ENCODE assay signal across 23 cellular contexts in the genomic region with DNA sequence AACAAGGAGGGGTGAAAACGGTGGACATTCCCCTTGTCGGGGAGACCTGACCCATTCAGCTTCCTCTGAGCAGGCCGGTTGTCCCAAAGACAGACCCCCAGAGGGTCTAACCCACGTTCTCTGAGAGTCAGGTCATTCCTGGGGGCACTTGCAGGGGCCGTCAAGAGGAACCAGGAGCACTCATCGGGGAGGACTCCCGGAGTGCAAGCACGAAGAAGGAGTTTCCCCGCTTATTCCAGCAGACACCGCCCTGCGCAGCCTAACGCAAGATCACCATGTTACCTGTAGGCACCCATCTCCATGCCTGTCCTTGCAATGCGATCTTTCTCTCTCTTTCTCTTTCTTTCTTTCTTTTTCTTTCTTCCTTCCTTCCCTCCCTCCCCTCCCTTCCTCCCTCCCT.
DNase-seq lines count a peak whose midpoint lies in the region; ATAC-seq, FAIRE-seq and TF ChIP-seq lines count a peak whose summit lies in the region.
"Had no signal": no experiment of that assay in that cellular context is flagged by ENCODE, and none has a peak within 500 bp of the region (broad histone marks: within the 10 kb centered on the region; RNA-seq: fewer than 3 reads in every experiment).

No MANE protein-coding gene starts in this region.

- TF ChIP-seq POLR2A in HepG2 (IDR thresholded peaks at IDR 0.05; ENCODE audit: insufficient read depth in 1 of 2, low read depth in 2 of 2, low read length in 2 of 2): no peak
- no peak for TF ChIP-seq POLR2A in right lobe of liver (IDR thresholded peaks at IDR 0.05)

- H3K9me3 ChIP-seq in HepG2 (ENCODE audit: low read length) (no peaks in the 10 kb centered on the region), right lobe of liver (no peaks in the 10 kb centered on the region)
- H3K9me3 ChIP-seq: A549; BE2C; BLaER1 treated with 17β-estradiol and CSF1 and Interleukin-3, amounts not matched to agents 10 nM and 100 nM; HAP-1 had no signal

- DNase-seq in HepG2 (ENCODE audit: low spot score) (no peak), right lobe of liver (no peak), chondrocyte (ENCODE audit: low spot score) (peak; percentile 51), islet precursor cell (peak; percentile 22), posterior vena cava (ENCODE audit: low spot score) (peak; percentile 53), GF-D8 (lab: John Stamatoyannopoulos, UW) (no peak), HFFc6 (no peak)
- DNase-seq: 8988T; ACHN; AML-193; BE2C; CD4-positive, alpha-beta T cell; CD8-positive, alpha-beta memory T cell; DMS53; DMS79 treated with DMSO at 0.1 percent for 48 hours; GM23248 had no signal

- in situ Hi-C loops in HepG2 (cut with HindIII; ENCODE audit: extremely low pct_ligation_motif_present, low pct_unique_long_range_greater_than_20kb): no loop called here

- TF ChIP-seq RAD21 in HepG2 (CRISPR knock-in tag; IDR thresholded peaks at IDR 0.05): no peak

- ATAC-seq in HepG2: no peak
- ATAC-seq in right lobe of liver: no peak
- no peak for ATAC-seq in GM21381 (IDR thresholded peaks at IDR 0.05; ENCODE audit: unreplicated experiment)
- ATAC-seq: A549 had no signal

- H3K4me1 Mint-ChIP-seq in chondrocyte (ENCODE audit: low read depth) (peaks cover 4% of the 10 kb centered on the region), HFFc6 (ENCODE audit: low read depth) (no peaks in the 10 kb centered on the region)
- H3K4me1 Mint-ChIP-seq: CD14-positive monocyte; CD8-positive, alpha-beta memory T cell had no signal

- no peak for FAIRE-seq in HepG2 (lab: Jason Lieb, UNC)
- FAIRE-seq: A549, GM12892, H54 had no signal

- no peaks in the 10 kb centered on the region for H3K4me1 ChIP-seq in HepG2 (ENCODE audit: insufficient read depth, low read length)
- no peaks in the 10 kb centered on the region for H3K4me1 ChIP-seq in right lobe of liver
- H3K4me1 ChIP-seq: A549, BE2C, HAP-1 had no signal

- no peak overlapping the region for H3K9ac ChIP-seq in HepG2 (ENCODE audit: insufficient read depth, low read depth, low read length)
- H3K9ac ChIP-seq: BLaER1 treated with 17β-estradiol and CSF1 and Interleukin-3, amounts not matched to agents 10 nM and 100 nM; GM23248 had no signal

- no peak overlapping the region for H3K4me3 ChIP-seq in HepG2 (replicated peaks in 1 of 3; ENCODE audit: insufficient read depth in 1 of 3, low read depth in 2 of 3, low read length in 3 of 3)
- no peak overlapping the region for H3K4me3 ChIP-seq in right lobe of liver
- H3K4me3 ChIP-seq: A549; BLaER1 treated with 17β-estradiol and CSF1 and Interleukin-3, amounts not matched to agents 10 nM and 100 nM; GM23248; HAP-1 had no signal

- no peaks in the 10 kb centered on the region for H4K20me1 ChIP-seq in HepG2 (ENCODE audit: insufficient read depth, low read length)
- H4K20me1 ChIP-seq: BLaER1 treated with 17β-estradiol and CSF1 and Interleukin-3, amounts not matched to agents 10 nM and 100 nM had no signal

- POLR2A ChIA-PET in HepG2 (lab: Yijun Ruan, JAX): no interaction called here

- no peaks in the 10 kb centered on the region for H3K9me3 Mint-ChIP-seq in chondrocyte (ENCODE audit: low read depth)
- no peaks in the 10 kb centered on the region; the same call in 1 of the 2 replicates for H3K9me3 Mint-ChIP-seq in HFFc6
- H3K9me3 Mint-ChIP-seq: CD4-positive, alpha-beta T cell had no signal

- H2AFZ ChIP-seq in HepG2 (ENCODE audit: low read length): no peak overlapping the region
- H2AFZ ChIP-seq: GM23248 had no signal

- H3K27me3 ChIP-seq in HepG2 (ENCODE audit: control insufficient read depth in 1 of 2, insufficient read depth in 2 of 2, low read length in 2 of 2) (peaks cover 0 to under 1% of the 10 kb centered on the region in 2 experiments; a peak in 1 of 5 replicates), right lobe of liver (no peaks in the 10 kb centered on the region)
- H3K27me3 ChIP-seq: BE2C had no signal

- no peak for TF ChIP-seq CTCF in HepG2 (CRISPR knock-in tag; IDR thresholded peaks at IDR 0.05)
- no peak for TF ChIP-seq CTCF in right lobe of liver (IDR thresholded peaks at IDR 0.05)
- TF ChIP-seq CTCF in chondrocyte (IDR thresholded peaks at IDR 0.05): no peak
- TF ChIP-seq CTCF in HFFc6 (IDR thresholded peaks at IDR 0.05): no peak

- no peak overlapping the region for H3K4me2 ChIP-seq in HepG2 (ENCODE audit: low read depth, low read length)
- H3K4me2 ChIP-seq: A549; BLaER1 treated with 17β-estradiol and CSF1 and Interleukin-3, amounts not matched to agents 10 nM and 100 nM had no signal

- BruUV-seq in HepG2 (replicated peaks; lab: Mats Ljungman, UMichigan): no TSS peak

- H3K27ac ChIP-seq in HepG2 (ENCODE audit: extremely low read length, insufficient read depth, low read length) (no peak overlapping the region), right lobe of liver (no peak overlapping the region)
- H3K27ac ChIP-seq: A549; BLaER1 treated with 17β-estradiol and CSF1 and Interleukin-3, amounts not matched to agents 10 nM and 100 nM; GM23248 had no signal

- WGBS in HepG2 (ENCODE audit: low lambda C conversion rate): 50% methylated on average over 8 of the region's 13 CpGs
- WGBS in right lobe of liver (ENCODE audit: insufficient coverage, low coverage, low lambda C conversion rate, missing lambda C conversion rate): 74% methylated on average over 7 of the region's 13 CpGs

- intact Hi-C loops in HepG2 (cut with micrococcal nuclease; ENCODE audit: unreplicated experiment): no loop called here
- intact Hi-C loops in right lobe of liver (cut with DNase I): no loop called here
- intact Hi-C loops in posterior vena cava (cut with DNase I): no loop called here

- CTCF ChIA-PET in HepG2 (lab: Yijun Ruan, JAX; ENCODE audit: low intra/inter-chr PET ratio, low total read pairs): no interaction called here

- no peak overlapping the region for H3K27ac Mint-ChIP-seq in chondrocyte (ENCODE audit: unreplicated experiment)
- no peak overlapping the region; the same call in 1 of the 2 replicates for H3K27ac Mint-ChIP-seq in HFFc6
- H3K27ac Mint-ChIP-seq: CD14-positive monocyte; CD4-positive, alpha-beta T cell; CD8-positive, alpha-beta memory T cell had no signal

- no peaks in the 10 kb centered on the region for H3K36me3 Mint-ChIP-seq in chondrocyte (ENCODE audit: low read depth)
- no peaks in the 10 kb centered on the region for H3K36me3 Mint-ChIP-seq in HFFc6 (ENCODE audit: low read depth)
- H3K36me3 Mint-ChIP-seq: CD14-positive monocyte; CD8-positive, alpha-beta memory T cell had no signal

- H3K79me2 ChIP-seq in HepG2 (ENCODE audit: insufficient read depth, low read length): no peaks in the 10 kb centered on the region

- no peak overlapping the region for H3K4me3 Mint-ChIP-seq in chondrocyte (ENCODE audit: unreplicated experiment)
- H3K4me3 Mint-ChIP-seq in HFFc6: no peak overlapping the region
- H3K4me3 Mint-ChIP-seq: CD14-positive monocyte; CD4-positive, alpha-beta T cell; CD8-positive, alpha-beta memory T cell had no signal

- TF ChIP-seq EP300 in HepG2 (IDR thresholded peaks at IDR 0.05; ENCODE audit: low read depth in 2 of 2, low read length in 2 of 2) (no peak), HepG2 (CRISPR knock-in tag; IDR thresholded peaks at IDR 0.05; ENCODE audit: borderline replicate concordance) (no peak)

- no peaks in the 10 kb centered on the region for H3K36me3 ChIP-seq in HepG2 (replicated peaks in 1 of 2; ENCODE audit: control insufficient read depth in 1 of 2, insufficient read depth in 2 of 2, low read length in 2 of 2)
- H3K36me3 ChIP-seq in right lobe of liver: no peaks in the 10 kb centered on the region
- H3K36me3 ChIP-seq: BE2C; BLaER1 treated with 17β-estradiol and CSF1 and Interleukin-3, amounts not matched to agents 10 nM and 100 nM; HAP-1 had no signal

- peaks cover 11% of the 10 kb centered on the region for H3K27me3 Mint-ChIP-seq in chondrocyte (ENCODE audit: low read depth)
- H3K27me3 Mint-ChIP-seq in HFFc6 (ENCODE audit: insufficient read depth): no peaks in the 10 kb centered on the region; the same call in none of the 2 replicates

TF ChIP-seq in HepG2, 621 proteins besides CTCF, POLR2A, EP300 and RAD21:
- peak; percentile 77 for TF ChIP-seq ZNF263 (CRISPR knock-in tag; IDR thresholded peaks at IDR 0.05)
- TF ChIP-seq, protein P1, sequence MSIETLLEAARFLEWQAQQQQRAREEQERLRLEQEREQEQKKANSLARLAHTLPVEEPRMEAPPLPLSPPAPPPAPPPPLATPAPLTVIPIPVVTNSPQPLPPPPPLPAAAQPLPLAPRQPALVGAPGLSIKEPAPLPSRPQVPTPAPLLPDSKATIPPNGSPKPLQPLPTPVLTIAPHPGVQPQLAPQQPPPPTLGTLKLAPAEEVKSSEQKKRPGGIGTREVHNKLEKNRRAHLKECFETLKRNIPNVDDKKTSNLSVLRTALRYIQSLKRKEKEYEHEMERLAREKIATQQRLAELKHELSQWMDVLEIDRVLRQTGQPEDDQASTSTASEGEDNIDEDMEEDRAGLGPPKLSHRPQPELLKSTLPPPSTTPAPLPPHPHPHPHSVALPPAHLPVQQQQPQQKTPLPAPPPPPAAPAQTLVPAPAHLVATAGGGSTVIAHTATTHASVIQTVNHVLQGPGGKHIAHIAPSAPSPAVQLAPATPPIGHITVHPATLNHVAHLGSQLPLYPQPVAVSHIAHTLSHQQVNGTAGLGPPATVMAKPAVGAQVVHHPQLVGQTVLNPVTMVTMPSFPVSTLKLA (IDR thresholded peaks at IDR 0.05): no peak
- no peak for TF ChIP-seq THYN1 (CRISPR knock-in tag; IDR thresholded peaks at IDR 0.05; ENCODE audit: borderline replicate concordance, low read depth)
TF ChIP-seq in HepG2: peak in this region for 1.

Comparison
In these comparisons a context has a peak if more than half of its experiments do, and no peak if none do; other contexts are left out.
1. DNase-seq: peak in chondrocyte (single experiment), islet precursor cell (single experiment) and posterior vena cava (single experiment); none in HepG2 (single experiment), right lobe of liver (0 of 3), GF-D8 (single experiment) and HFFc6 (single experiment).